In the genomic region with DNA sequence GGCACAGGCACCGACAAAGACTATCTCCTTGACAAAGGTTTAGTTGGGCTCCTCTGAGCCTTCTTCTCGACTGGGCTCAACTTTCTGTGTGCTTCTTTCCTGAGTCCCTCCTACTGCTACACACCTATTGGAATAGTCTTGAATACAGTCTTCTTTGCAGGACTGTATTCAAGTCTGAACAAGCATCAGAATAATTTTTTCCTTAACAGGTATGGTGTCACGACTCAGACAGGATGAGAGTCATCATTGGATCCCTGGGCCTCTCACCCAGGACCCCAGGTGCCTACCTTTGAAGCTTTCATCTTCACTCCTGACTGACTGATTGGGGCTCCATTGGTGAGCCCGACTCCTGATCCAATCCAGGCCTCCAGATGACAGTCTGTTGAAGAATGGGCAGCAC, we compare ENCODE assay signal across 20 cellular contexts.
"Had no signal": no experiment of that assay in that cellular context is flagged by ENCODE, and none has a peak within 500 bp of the region (broad histone marks: within the 10 kb centered on the region; RNA-seq: fewer than 3 reads in every experiment).

No MANE protein-coding gene starts in this region.

- H3K36me3 ChIP-seq: adrenal gland, MG63 had no signal

- H3K4me3 Mint-ChIP-seq: activated CD4-positive, alpha-beta memory T cell treated with anti-CD3 and anti-CD28 coated beads, Interleukin-2, amount 10 ng/mL, durations not matched to agents 7 days and 5 days; activated naive CD8-positive, alpha-beta T cell treated with anti-CD3 and anti-CD28 coated beads, Interleukin-2, amount 10 ng/mL, durations not matched to agents 7 days and 5 days; central memory CD8-positive, alpha-beta T cell; T-helper 17 cell had no signal

- ATAC-seq: PC-3, T-helper 17 cell had no signal

- H3K27ac Mint-ChIP-seq: activated CD4-positive, alpha-beta memory T cell treated with anti-CD3 and anti-CD28 coated beads, Interleukin-2, amount 10 ng/mL, durations not matched to agents 7 days and 5 days; activated naive CD8-positive, alpha-beta T cell treated with anti-CD3 and anti-CD28 coated beads, Interleukin-2, amount 10 ng/mL, durations not matched to agents 7 days and 5 days; activated T-cell treated with anti-CD3 and anti-CD28 coated beads, Interleukin-2, amount 50 U/mL, for 72 hours; T-helper 17 cell had no signal

- H3K27me3 ChIP-seq: adrenal gland had no signal

- H3K27ac ChIP-seq: adrenal gland had no signal

- DNase-seq: activated CD4-positive, alpha-beta memory T cell treated with anti-CD3 and anti-CD28 coated beads, Interleukin-2, amount 10 ng/mL, durations not matched to agents 7 days and 5 days; activated CD4-positive, alpha-beta T cell treated with anti-CD3 and anti-CD28 coated beads, Interleukin-2, amount 50 U/mL, for 1 hour; activated CD4-positive, CD25-positive, alpha-beta regulatory T cell; activated CD8-positive, alpha-beta memory T cell treated with anti-CD3 and anti-CD28 coated beads, Interleukin-2, amount 50 U/mL, for 4 hours; activated naive CD4-positive, alpha-beta T cell treated with anti-CD3 and anti-CD28 coated beads, Interleukin-2, amount 50 U/mL, for 16 hours; activated naive CD8-positive, alpha-beta T cell treated with anti-CD3 and anti-CD28 coated beads, Interleukin-2, amount 10 ng/mL, durations not matched to agents 7 days and 5 days; activated T-cell treated with anti-CD3 and anti-CD28 coated beads, Interleukin-2, amount 50 U/mL, for 72 hours; adrenal gland; anterior cingulate cortex; MG63; MV-4-11; NCI-H1092 treated with DMSO at 0.1 percent for 48 hours; NCI-H1417 treated with DMSO at 0.1 percent for 48 hours; NCI-H1694 treated with DMSO at 0.1 percent for 48 hours; NCI-H2081; PC-3; SIG-M5; T-helper 17 cell; T1000 had no signal

- H3K9me3 Mint-ChIP-seq: activated CD4-positive, alpha-beta memory T cell treated with anti-CD3 and anti-CD28 coated beads, Interleukin-2, amount 10 ng/mL, durations not matched to agents 7 days and 5 days; activated T-cell treated with anti-CD3 and anti-CD28 coated beads, Interleukin-2, amount 50 U/mL, for 72 hours; central memory CD8-positive, alpha-beta T cell had no signal

- H3K4me3 ChIP-seq: adrenal gland, MG63 had no signal

- H3K9me3 ChIP-seq: adrenal gland, MG63 had no signal

- H3K4me1 ChIP-seq: adrenal gland had no signal
